Comparison of ENCODE assay signal across 1 cellular context in the genomic region with DNA sequence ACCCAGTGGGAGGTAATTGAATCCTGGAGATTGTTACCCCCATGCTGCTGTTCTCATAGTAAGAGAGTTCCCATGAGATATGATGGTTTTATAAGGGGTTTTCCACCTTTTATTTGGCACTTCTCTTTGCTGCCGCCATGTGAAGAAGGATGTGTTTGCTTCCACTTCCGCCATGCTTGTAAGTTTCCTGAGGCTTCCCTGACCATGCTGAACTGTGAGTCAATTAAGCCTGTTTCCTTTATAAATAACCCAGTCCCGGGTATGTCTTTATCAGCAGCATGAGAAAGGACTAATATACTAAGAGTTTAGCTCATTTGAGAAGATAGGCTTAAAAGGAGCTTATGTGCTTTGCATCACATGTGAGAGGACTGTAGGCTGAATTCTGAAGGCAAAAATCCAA.
A peak's percentile ranks its signal among the peaks of the same experiment; 100 is the strongest.
TF ChIP-seq lines count a peak whose summit lies in the region.

No MANE protein-coding gene starts in this region.

TF ChIP-seq in endothelial cell of umbilical vein, 7 proteins besides CTCF, POLR2A, EP300 and RAD21:
- TF ChIP-seq GATA2 (IDR thresholded peaks at IDR 0.05; ENCODE audit: insufficient read depth, insufficient read length, low read depth, low read length) (peak; percentile 19), MYC (IDR thresholded peaks at IDR 0.05; ENCODE audit: low read depth, low read length) (no peak), FOS (IDR thresholded peaks at IDR 0.05; ENCODE audit: borderline replicate concordance, insufficient read depth, low read length) (peak; percentile 46), POLR2AphosphoS5 (IDR thresholded peaks at IDR 0.05; ENCODE audit: insufficient read depth, low read depth, low read length) (peak; percentile 35)
TF ChIP-seq in endothelial cell of umbilical vein: peak in this region for 3.
